26 cellular contexts compared by ENCODE assay signal in genomic region chr7:97018126-97018601, GRCh38. TPM values are rescaled to one million over a fixed set of nuclear protein-coding genes. Genes with fewer than 3 reads are reported as not detected.
A peak's percentile ranks its signal among the peaks of the same experiment; 100 is the strongest.
DNase-seq lines count a peak whose midpoint lies in the region; ATAC-seq, FAIRE-seq and TF ChIP-seq lines count a peak whose summit lies in the region.
"Had no signal": no experiment of that assay in that cellular context is flagged by ENCODE, and none has a peak within 500 bp of the region (broad histone marks: within the 10 kb centered on the region; RNA-seq: fewer than 3 reads in every experiment).

No MANE protein-coding gene starts in this region.

- peaks cover 9% of the 10 kb centered on the region; the same call in 2 of the 3 replicates for H3K4me1 ChIP-seq in A549
- H3K4me1 ChIP-seq in HAP-1 = peaks cover 76% of the 10 kb centered on the region
- H3K4me1 ChIP-seq in trophoblast cell (ENCODE audit: control insufficient read depth in 1 of 2, insufficient read depth in 2 of 2, low read length in 2 of 2) = peaks cover 23 to 37% of the 10 kb centered on the region in 2 experiments
- H3K4me1 ChIP-seq in foreskin keratinocyte = no peaks in the 10 kb centered on the region

- H2BK12ac ChIP-seq in trophoblast cell (ENCODE audit: low read length) = peak overlapping the region; percentile 61

- H3K36me3 ChIP-seq in HAP-1 (replicated peaks) (peaks cover 24% of the 10 kb centered on the region), trophoblast cell (ENCODE audit: control insufficient read depth in 1 of 2, insufficient read depth in 2 of 2, low read length in 2 of 2) (peaks cover 10 to 11% of the 10 kb centered on the region in 2 experiments)
- H3K36me3 ChIP-seq: cardiac muscle cell, prostate gland, spleen had no signal

- CTCF ChIA-PET in A549 (lab: Yijun Ruan, JAX) = interaction anchor here (5.3 kb wide), 1 partner anchor 9 kb away, joined by 40 read pairs; no protein-coding TSS in a partner anchor

- POLR2A ChIA-PET in A549 (lab: Yijun Ruan, JAX) = no interaction called here

- 0 out of 3 replicates have a peak, but pooled peaks cover 1% of the 10 kb centered on the region for H3K9me3 ChIP-seq in A549
- H3K9me3 ChIP-seq in HAP-1 = no peaks in the 10 kb centered on the region
- H3K9me3 ChIP-seq in trophoblast cell (ENCODE audit: insufficient read depth, low read depth, low read length) = no peaks in the 10 kb centered on the region
- H3K9me3 ChIP-seq: prostate gland, SK-N-SH, spleen had no signal

- no peak for TF ChIP-seq RAD21 in A549 (conservative IDR thresholded peaks at IDR 0.05 in 1 of 2, IDR thresholded peaks at IDR 0.05 in 1 of 2)

- no peak for TF ChIP-seq POLR2A in A549 (IDR thresholded peaks at IDR 0.05; ENCODE audit: low read length)

- ATAC-seq in A549 (no peak), foreskin keratinocyte (no peak), HG03280 (IDR thresholded peaks at IDR 0.05; ENCODE audit: unreplicated experiment) (no peak)
- ATAC-seq: activated CD8-positive, alpha-beta T cell treated with anti-CD3 and anti-CD28 coated beads for 36 hours; HCT116; naive thymus-derived CD8-positive, alpha-beta T cell had no signal

- H3K18ac ChIP-seq in trophoblast cell (ENCODE audit: low read length) = peak overlapping the region; percentile 14

- H4K8ac ChIP-seq in trophoblast cell (ENCODE audit: low read depth, low read length) = peak overlapping the region; percentile 46

- no peak overlapping the region for H3K4me3 ChIP-seq in A549
- H3K4me3 ChIP-seq in HAP-1 = peak overlapping the region; percentile 41
- no peak overlapping the region for H3K4me3 ChIP-seq in trophoblast cell (ENCODE audit: low read depth, low read length)
- H3K4me3 ChIP-seq: cardiac muscle cell, prostate gland, spleen had no signal

- H3K27ac ChIP-seq in A549 (no peak overlapping the region), trophoblast cell (ENCODE audit: low read depth, low read length) (no peak overlapping the region), foreskin keratinocyte (no peak overlapping the region)
- H3K27ac ChIP-seq: cardiac muscle cell, epithelial cell of prostate, prostate gland, spleen had no signal

- 8% methylated on average over 22 of the region's 22 CpGs for WGBS in A549 (ENCODE audit: missing lambda C conversion rate)
- WGBS in trophoblast cell (ENCODE audit: extremely low coverage, insufficient coverage, insufficient read length) = no CpG with 5 or more reads among the region's 22 CpGs

- H4K12ac ChIP-seq in trophoblast cell (ENCODE audit: low read depth, low read length) = peak overlapping the region; percentile 16

- FAIRE-seq in A549 (lab: Jason Lieb, UNC) = no peak
- FAIRE-seq: frontal cortex, HTR-8/SVneo had no signal

- H3K4me2 ChIP-seq in A549 (peak overlapping the region; percentile 23; the same call in 2 of the 3 replicates), trophoblast cell (ENCODE audit: low read length) (peak overlapping the region; percentile 49)
- H3K4me2 ChIP-seq: SK-N-SH had no signal

- H3K4ac ChIP-seq in trophoblast cell (ENCODE audit: low read depth, low read length) = peak overlapping the region; percentile 19

- no peak overlapping the region for H2AFZ ChIP-seq in trophoblast cell (ENCODE audit: insufficient read depth, low read length, poor library complexity)

- peaks cover 9% of the 10 kb centered on the region for H3K79me2 ChIP-seq in trophoblast cell (ENCODE audit: control insufficient read depth, insufficient read depth, low read length, poor library complexity)

- no peak for TF ChIP-seq CTCF in A549 (IDR thresholded peaks at IDR 0.05)
- no peak for TF ChIP-seq CTCF in foreskin keratinocyte (conservative IDR thresholded peaks at IDR 0.05)

- H3K14ac ChIP-seq in trophoblast cell (ENCODE audit: low read length) = peak overlapping the region; percentile 51

- H3K9ac ChIP-seq in trophoblast cell (ENCODE audit: low read length) = peak overlapping the region; percentile 23
- H3K9ac ChIP-seq: SK-N-SH had no signal

- H2AK5ac ChIP-seq in trophoblast cell (ENCODE audit: low read length) = no peak overlapping the region

- no peak for TF ChIP-seq EP300 in A549 (IDR thresholded peaks at IDR 0.05)

- H4K91ac ChIP-seq in trophoblast cell (ENCODE audit: low read depth, low read length) = peak overlapping the region; percentile 17

- in situ Hi-C loops in HAP-1 (cut with MboI; ENCODE audit: low sequenced_read_pairs) = loop anchor here (5.0 to 25.0 kb wide), 2 partner anchors 306 to 421 kb away; partner anchors contain the start of gene SEM1

- H2BK120ac ChIP-seq in trophoblast cell (ENCODE audit: insufficient read depth, low read length, poor library complexity) = peak overlapping the region; percentile 25

- no peak overlapping the region for H3K23ac ChIP-seq in trophoblast cell (ENCODE audit: low read length)

- DNase-seq in A549 (ENCODE audit: low read depth in 1 of 2, low spot score in 1 of 2) (no peak), HAP-1 (ENCODE audit: low spot score in 2 of 2) (no peak), fibroblast of peridontal ligament (ENCODE audit: extremely low read depth) (peak; percentile 47), trophoblast cell (peak in 1 of 2 donors; percentile 44), foreskin keratinocyte (no peak), mucosa of gallbladder (ENCODE audit: low spot score) (no peak)
- no peak for DNase-seq in stimulated activated CD4-positive, alpha-beta T cell treated with anti-CD3 and anti-CD28 coated beads, Interleukin-2, amount 100 ng/mL, for 48 hours
- DNase-seq: activated CD8-positive, alpha-beta T cell treated with anti-CD3 and anti-CD28 coated beads for 36 hours; activated gamma-delta T cell treated with Interleukin-2 at 50 U/mL for 16 hours; CD8-positive, alpha-beta memory T cell; DND-41; kidney glomerular epithelial cell; naive thymus-derived CD8-positive, alpha-beta T cell; NCI-H2081 treated with DMSO at 0.1 percent for 48 hours; NCI-H510A; SK-N-SH; spleen; T1000 had no signal

- H3K79me1 ChIP-seq in trophoblast cell (ENCODE audit: low read length) = peaks cover 21% of the 10 kb centered on the region

- H3K27me3 ChIP-seq in HAP-1 (ENCODE audit: low read depth) (no peaks in the 10 kb centered on the region), trophoblast cell (ENCODE audit: insufficient read depth, low read length) (peaks cover 2% of the 10 kb centered on the region), foreskin keratinocyte (peaks cover 97% of the 10 kb centered on the region)

- no peak overlapping the region for H2BK5ac ChIP-seq in trophoblast cell (ENCODE audit: low read depth, low read length, poor library complexity)

TF ChIP-seq in A549, 52 proteins besides CTCF, POLR2A, EP300 and RAD21:
- TF ChIP-seq TP53 (CRISPR knock-in tag; IDR thresholded peaks at IDR 0.05) (no peak), CEBPB (IDR thresholded peaks at IDR 0.05) (no peak), NFE2L2 (conservative IDR thresholded peaks at IDR 0.05; ENCODE audit: low read length) (no peak)

RNA-seq across cellular contexts. Expression of gene DLX5, which starts 6.5 kb away (rescaled TPM):
- not detected in 2 replicates for polyA plus RNA-seq in A549 (2011; rRNA removed)
- not detected in 2 replicates for polyA plus RNA-seq in A549 (2012; cell fraction: cytosol; rRNA removed)
- not detected in 2 replicates for polyA plus RNA-seq in A549 (2012; cell fraction: nucleus; rRNA removed)
- polyA plus RNA-seq in A549 (2017; fragmentation: RNase III; extraction: RNeasy Plus Mini Kit Qiagen cat#74134 plus additional on column Dnase treatment) = not detected in 3 replicates
- not detected in 2 replicates for polyA minus RNA-seq in A549 (2011; rRNA and poly(A)+ RNA removed)
- polyA plus RNA-seq in trophoblast cell (2013) = 71.1 and 72.5 TPM in 2 replicates
- total RNA-seq in foreskin keratinocyte = 0.28 and 0.37 TPM in 2 replicates
- polyA plus RNA-seq in foreskin keratinocyte = 0.20 and 0.26 TPM in 2 replicates
- not detected for total RNA-seq in mucosa of gallbladder
- total RNA-seq: activated CD8-positive, alpha-beta T cell treated with anti-CD3 and anti-CD28 coated beads for 36 hours; cardiac muscle cell; CD8-positive, alpha-beta memory T cell; dermis microvascular lymphatic vessel endothelial cell; naive thymus-derived CD8-positive, alpha-beta T cell had no signal
- polyA plus RNA-seq: CD8-positive, alpha-beta memory T cell; naive thymus-derived CD8-positive, alpha-beta T cell; SK-N-SH had no signal

RNA-seq across cellular contexts. Expression of gene DLX6, which starts 12.8 kb away (rescaled TPM):
- not detected in 2 replicates for polyA plus RNA-seq in A549 (2011; rRNA removed)
- 0.08 and 0.09 TPM in 2 replicates for polyA plus RNA-seq in A549 (2012; cell fraction: cytosol; rRNA removed)
- not detected in 2 replicates for polyA plus RNA-seq in A549 (2012; cell fraction: nucleus; rRNA removed)
- polyA plus RNA-seq in A549 (2017; fragmentation: RNase III; extraction: RNeasy Plus Mini Kit Qiagen cat#74134 plus additional on column Dnase treatment) = not detected in 3 replicates
- polyA minus RNA-seq in A549 (2011; rRNA and poly(A)+ RNA removed) = not detected in 2 replicates
- polyA plus RNA-seq in trophoblast cell (2013) = 8.0 and 8.6 TPM in 2 replicates
- total RNA-seq in foreskin keratinocyte = not detected in 2 replicates
- polyA plus RNA-seq in foreskin keratinocyte = 0.06 and 0.13 TPM in 2 replicates
- not detected for total RNA-seq in mucosa of gallbladder
- total RNA-seq: activated CD8-positive, alpha-beta T cell treated with anti-CD3 and anti-CD28 coated beads for 36 hours; cardiac muscle cell; CD8-positive, alpha-beta memory T cell; dermis microvascular lymphatic vessel endothelial cell; naive thymus-derived CD8-positive, alpha-beta T cell; spleen had no signal
- polyA plus RNA-seq: cardiac muscle cell; CD8-positive, alpha-beta memory T cell; naive thymus-derived CD8-positive, alpha-beta T cell; spleen had no signal
